Comparison of ENCODE assay signal across 9 cellular contexts in genomic region chr2:206981739-206982336, GRCh38. TPM values are rescaled to one million over a fixed set of nuclear protein-coding genes. Genes with fewer than 3 reads are reported as not detected.
DNase-seq lines count a peak whose midpoint lies in the region; ATAC-seq and TF ChIP-seq lines count a peak whose summit lies in the region.
"Had no signal": no experiment of that assay in that cellular context is flagged by ENCODE, and none has a peak within 500 bp of the region (broad histone marks: within the 10 kb centered on the region; RNA-seq: fewer than 3 reads in every experiment).

No MANE protein-coding gene starts in this region.

- H3K4me1 ChIP-seq in left ventricle myocardium inferior: peaks cover 28% of the 10 kb centered on the region

- H3K36me3 ChIP-seq in left ventricle myocardium inferior: no peaks in the 10 kb centered on the region

- no peak overlapping the region for H3K27ac ChIP-seq in left ventricle myocardium inferior (replicated peaks)

- intact Hi-C loops in left ventricle myocardium inferior (cut with micrococcal nuclease): loop anchor here (2.0 to 10.0 kb wide), 3 partner anchors 177 to 493 kb away; partner anchors contain the start of gene KLF7

- no peak overlapping the region for H3K4me3 ChIP-seq in NB4 (ENCODE audit: low read depth, low read length)
- H3K4me3 ChIP-seq in left ventricle myocardium inferior: no peak overlapping the region

- ATAC-seq in GM19455 (IDR thresholded peaks at IDR 0.05; ENCODE audit: unreplicated experiment) (no peak), GM18858 (IDR thresholded peaks at IDR 0.05; ENCODE audit: unreplicated experiment) (no peak)

- DNase-seq in EH (ENCODE audit: low read depth) (peak; percentile 82), NB4 (ENCODE audit: low read depth) (peak; percentile 65), SW480 (ENCODE audit: low spot score) (peak; percentile 44), anterior cingulate cortex (lab: John Stamatoyannopoulos, UW) (peak in 57 of 58 donors; percentile 22 to 88 (median 75)), left ventricle myocardium inferior (peak; percentile 73), pulmonary artery endothelial cell (ENCODE audit: low read depth, low spot score) (peak; percentile 46)

- TF ChIP-seq POLR2A in NB4 (IDR thresholded peaks at IDR 0.05; ENCODE audit: extremely low read depth, insufficient read length): no peak

- TF ChIP-seq CTCF in NB4 (IDR thresholded peaks at IDR 0.05; ENCODE audit: low read depth, low read length) (peak; percentile 61), left ventricle myocardium inferior (IDR thresholded peaks at IDR 0.05; ENCODE audit: borderline replicate concordance) (peak; percentile 92)

- no peaks in the 10 kb centered on the region for H3K27me3 ChIP-seq in left ventricle myocardium inferior (ENCODE audit: low read depth)

- H3K9me3 ChIP-seq in left ventricle myocardium inferior (replicated peaks): no peaks in the 10 kb centered on the region

RNA-seq across cellular contexts. Expression of gene CPO, which starts 42.5 kb away (rescaled TPM):
- 0.25 TPM for total RNA-seq in left ventricle myocardium inferior
- not detected in 2 replicates for total RNA-seq in pulmonary artery endothelial cell
- total RNA-seq: T-helper 1 cell treated with Interleukin-12 subunit alpha and Interleukin-12 subunit beta and Interleukin-4 antibody, amounts not matched to agents 30 ng/mL and 1 ng/mL, for 36 hours had no signal
